ENCODE assay signal across 21 cellular contexts in the genomic region with DNA sequence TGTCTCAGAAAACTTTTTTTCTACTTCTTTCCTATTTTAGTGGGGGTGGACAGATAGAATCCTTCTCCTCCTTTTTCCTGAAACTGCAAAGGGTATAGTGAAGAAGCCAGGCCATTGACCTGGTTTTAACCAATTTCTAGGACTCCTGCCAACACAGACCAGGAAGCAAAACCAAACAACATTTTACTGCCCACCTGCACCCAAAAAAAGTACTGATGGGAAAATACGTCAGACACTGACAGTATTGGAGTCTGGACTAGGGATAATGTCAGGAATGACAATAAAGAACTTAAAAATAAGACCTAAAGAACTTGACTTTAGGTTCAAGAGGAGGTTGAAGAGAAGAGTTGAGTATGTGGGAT. TPM values are rescaled to one million over a fixed set of nuclear protein-coding genes. Genes with fewer than 3 reads are reported as not detected.
DNase-seq lines count a peak whose midpoint lies in the region; ATAC-seq and TF ChIP-seq lines count a peak whose summit lies in the region.
"Had no signal": no experiment of that assay in that cellular context is flagged by ENCODE, and none has a peak within 500 bp of the region (broad histone marks: within the 10 kb centered on the region; RNA-seq: fewer than 3 reads in every experiment).

No MANE protein-coding gene starts in this region.

- H2AFZ ChIP-seq in OCI-LY3 (ENCODE audit: low read depth, low read length) (0 out of 2 replicates have a peak overlapping the region, but pooled peaks have one; percentile 18), mammary epithelial cell (ENCODE audit: low read depth, low read length) (no peak overlapping the region), OCI-LY7 (ENCODE audit: low read length) (no peak overlapping the region)

- CTCF ChIA-PET in mammary epithelial cell (lab: Charles Lee; ENCODE audit: low non-redundant PET) (interaction anchor here (0.9 kb wide), 1 partner anchor 68 kb away, joined by 3 read pairs; no protein-coding TSS in a partner anchor), OCI-LY7 (lab: Charles Lee; ENCODE audit: unreplicated experiment) (no interaction called here)

- in situ Hi-C loops in mammary epithelial cell (cut with MboI; ENCODE audit: low sequenced_read_pairs in 2 of 2) = no loop called here

- H3K27ac ChIP-seq in OCI-LY3 (ENCODE audit: low read length) (no peak overlapping the region), mammary epithelial cell (ENCODE audit: insufficient read depth, low read depth, low read length) (peak overlapping the region; percentile 41), thyroid gland (peak overlapping the region in 2 of 3 donors; percentile 29 to 43), OCI-LY7 (ENCODE audit: low read depth, low read length, poor library complexity, severe bottlenecking) (no peak overlapping the region)
- H3K27ac ChIP-seq: tibial artery had no signal

- no peaks in the 10 kb centered on the region for H3K79me2 ChIP-seq in OCI-LY3 (ENCODE audit: low read length)
- H3K79me2 ChIP-seq in mammary epithelial cell (ENCODE audit: insufficient read depth, low read length) = no peaks in the 10 kb centered on the region
- H3K79me2 ChIP-seq in OCI-LY7 (ENCODE audit: insufficient read depth, low read depth, low read length) = no peaks in the 10 kb centered on the region

- ATAC-seq in mucosa of descending colon = peak; percentile 35
- ATAC-seq: activated CD8-positive, alpha-beta T cell treated with anti-CD3 and anti-CD28 coated beads for 36 hours had no signal

- H3K27me3 ChIP-seq in OCI-LY3 (ENCODE audit: low read depth, low read length) (no peaks in the 10 kb centered on the region), mammary epithelial cell (ENCODE audit: insufficient read depth, low read length) (no peaks in the 10 kb centered on the region), thyroid gland (no peaks in the 10 kb centered on the region)
- H3K27me3 ChIP-seq: tibial artery had no signal

- no peak overlapping the region for H3K4me2 ChIP-seq in OCI-LY3 (ENCODE audit: low read length)
- no peak overlapping the region for H3K4me2 ChIP-seq in mammary epithelial cell (ENCODE audit: insufficient read depth, low read depth, low read length)
- H3K4me2 ChIP-seq in OCI-LY7 (ENCODE audit: low read length) = no peak overlapping the region

- no TSS peak for BruUV-seq in mammary epithelial cell (replicated peaks; lab: Mats Ljungman, UMichigan)
- BruUV-seq in OCI-LY7 (replicated peaks; lab: Mats Ljungman, UMichigan) = no TSS peak

- H3K4me3 ChIP-seq in OCI-LY3 (ENCODE audit: low read length) (no peak overlapping the region), mammary epithelial cell (replicated peaks in 1 of 3; ENCODE audit: insufficient read depth in 1 of 3, low read depth in 2 of 3, low read length in 3 of 3) (no peak overlapping the region), mucosa of descending colon (no peak overlapping the region), thyroid gland (replicated peaks in 1 of 3) (no peak overlapping the region), OCI-LY7 (ENCODE audit: low read depth, low read length, poor library complexity, severe bottlenecking) (no peak overlapping the region)
- H3K4me3 ChIP-seq: tibial artery had no signal

- H3K4me1 ChIP-seq in OCI-LY3 (ENCODE audit: low read length) (peaks cover 50% of the 10 kb centered on the region), mammary epithelial cell (ENCODE audit: insufficient read depth, low read length) (peaks cover 13% of the 10 kb centered on the region), mucosa of descending colon (ENCODE audit: low read depth) (peaks cover 4% of the 10 kb centered on the region), thyroid gland (peaks cover 13 to 14% of the 10 kb centered on the region in 2 donors), OCI-LY7 (ENCODE audit: insufficient read depth, low read length, poor library complexity, severe bottlenecking) (no peaks in the 10 kb centered on the region)

- dilution Hi-C loops in mammary epithelial cell (cut with HindIII; ENCODE audit: low sequenced_read_pairs) = no loop called here

- DNase-seq in mammary epithelial cell (peak; percentile 11), mucosa of descending colon (no peak), thyroid gland (peak in 1 of 2 donors; percentile 12), germinal center (ENCODE audit: low spot score) (no peak), OCI-LY7 (ENCODE audit: low spot score) (no peak), HCEC 1CT (no peak)
- DNase-seq: activated B cell treated with CpG ODN at 0.5 μM for 24 hours; activated CD8-positive, alpha-beta T cell treated with anti-CD3 and anti-CD28 coated beads for 36 hours; activated naive CD4-positive, alpha-beta T cell treated with Interleukin-2 at 50 U/mL for 16 hours; activated T-cell treated with anti-CD3 and anti-CD28 coated beads, Interleukin-2, amount 50 U/mL, for 1 hour; anterior cingulate cortex; GOT3; mesendoderm; NCI-H1048; NCI-H526 treated with DMSO at 0.1 percent for 48 hours; OCI-M1 had no signal

- H4K20me1 ChIP-seq in OCI-LY3 (ENCODE audit: insufficient read depth, low read length) (no peaks in the 10 kb centered on the region), mammary epithelial cell (ENCODE audit: insufficient read depth, low read length) (no peaks in the 10 kb centered on the region), OCI-LY7 (ENCODE audit: insufficient read depth, low read length) (no peaks in the 10 kb centered on the region)

- H3K9ac ChIP-seq in OCI-LY3 (ENCODE audit: low read length) (no peak overlapping the region), mammary epithelial cell (ENCODE audit: insufficient read depth, low read length) (no peak overlapping the region)

- POLR2A ChIA-PET in OCI-LY7 (lab: Charles Lee) = interaction anchor here (0.6 kb wide), 1 partner anchor 9 kb away, joined by 8 read pairs; no protein-coding TSS in a partner anchor

- TF ChIP-seq POLR2A in thyroid gland (IDR thresholded peaks at IDR 0.05) = no peak

- H3K9me3 ChIP-seq in OCI-LY3 (ENCODE audit: insufficient read depth, low read length) = no peaks in the 10 kb centered on the region
- H3K9me3 ChIP-seq in mammary epithelial cell (replicated peaks; ENCODE audit: insufficient read depth, low read length) = no peaks in the 10 kb centered on the region
- no peaks in the 10 kb centered on the region for H3K9me3 ChIP-seq in mucosa of descending colon
- H3K9me3 ChIP-seq in thyroid gland = no peaks in the 10 kb centered on the region
- no peaks in the 10 kb centered on the region for H3K9me3 ChIP-seq in OCI-LY7 (ENCODE audit: low read length)
- H3K9me3 ChIP-seq: tibial artery had no signal

- intact Hi-C loops in mammary epithelial cell (cut with micrococcal nuclease) = loop anchor here (10.0 kb wide), 1 partner anchor 57 kb away; no protein-coding TSS in a partner anchor
- intact Hi-C loops in mucosa of descending colon (cut with DNase I, micrococcal nuclease) = no loop called here
- intact Hi-C loops in thyroid gland (cut with DNase I) = no loop called here
- intact Hi-C loops in OCI-LY7 (cut with micrococcal nuclease; ENCODE audit: unreplicated experiment) = no loop called here

- H3K36me3 ChIP-seq in OCI-LY3 (replicated peaks; ENCODE audit: low read depth, low read length) (no peaks in the 10 kb centered on the region), mammary epithelial cell (ENCODE audit: insufficient read depth, low read length) (no peaks in the 10 kb centered on the region), mucosa of descending colon (ENCODE audit: low read depth) (no peaks in the 10 kb centered on the region), thyroid gland (no peaks in the 10 kb centered on the region), OCI-LY7 (ENCODE audit: insufficient read depth, low read length) (no peaks in the 10 kb centered on the region)
- H3K36me3 ChIP-seq: tibial artery had no signal

- H3K9me2 ChIP-seq in OCI-LY7 (ENCODE audit: insufficient read depth, low read length) = no peaks in the 10 kb centered on the region

- no peak for TF ChIP-seq CTCF in OCI-LY3 (IDR thresholded peaks at IDR 0.05; ENCODE audit: low read depth, low read length)
- TF ChIP-seq CTCF in mammary epithelial cell (conservative IDR thresholded peaks at IDR 0.05 in 1 of 2, IDR thresholded peaks at IDR 0.05 in 1 of 2; ENCODE audit: extremely low read depth in 1 of 2, insufficient read depth in 1 of 2, low read depth in 1 of 2, low read length in 2 of 2) = no peak
- no peak for TF ChIP-seq CTCF in mucosa of descending colon (IDR thresholded peaks at IDR 0.05)
- TF ChIP-seq CTCF in thyroid gland (IDR thresholded peaks at IDR 0.05) = no peak
- no peak for TF ChIP-seq CTCF in OCI-LY7 (conservative IDR thresholded peaks at IDR 0.05; ENCODE audit: low read length)

- WGBS in mammary epithelial cell (ENCODE audit: low coverage, missing lambda C conversion rate) = 50% methylated on average over 1 of the region's 1 CpG
- 19 to 23% methylated on average over 1 of the region's 1 CpG for WGBS in thyroid gland, 2 donors

RNA-seq across cellular contexts. Expression of gene STEAP4, which starts 5.0 kb away (rescaled TPM):
- total RNA-seq in mammary epithelial cell = under 1 TPM; 0.47 to 0.67 TPM
- 0.01 TPM for polyA plus RNA-seq in mammary epithelial cell
- polyA minus RNA-seq in mammary epithelial cell = not detected
- total RNA-seq in mucosa of descending colon = 10 to 100 TPM in 1 of 3 donors, 1 to 10 TPM in 2; 2.1 to 42.2 (median 9.1) TPM
- 100 to 1,000 TPM in 1 of 4 donors, 10 to 100 TPM in 3; 34.3 to 162 (median 61.8) TPM for total RNA-seq in thyroid gland
- total RNA-seq in OCI-LY7 (2014; rRNA removed; shearing (Covaris generic)) = not detected in 2 replicates
- not detected in 2 replicates for total RNA-seq in OCI-LY7 (2022)
- total RNA-seq: activated CD8-positive, alpha-beta T cell treated with anti-CD3 and anti-CD28 coated beads for 36 hours; HT1080; T-helper 2 cell treated with Interferon-gamma antibody and Interleukin-4, amounts not matched to agents 100 ng/mL and 5 ng/mL, for 36 hours had no signal
- polyA plus RNA-seq: BJ had no signal

Comparison
In these comparisons a context has a peak if more than half of its experiments do, and no peak if none do; other contexts are left out.
1. H3K27ac ChIP-seq: peak in mammary epithelial cell (single experiment) and thyroid gland (2 of 3); none in OCI-LY3 (single experiment) and OCI-LY7 (single experiment).